ENCODE assay signal across 1 cellular context in the genomic region with DNA sequence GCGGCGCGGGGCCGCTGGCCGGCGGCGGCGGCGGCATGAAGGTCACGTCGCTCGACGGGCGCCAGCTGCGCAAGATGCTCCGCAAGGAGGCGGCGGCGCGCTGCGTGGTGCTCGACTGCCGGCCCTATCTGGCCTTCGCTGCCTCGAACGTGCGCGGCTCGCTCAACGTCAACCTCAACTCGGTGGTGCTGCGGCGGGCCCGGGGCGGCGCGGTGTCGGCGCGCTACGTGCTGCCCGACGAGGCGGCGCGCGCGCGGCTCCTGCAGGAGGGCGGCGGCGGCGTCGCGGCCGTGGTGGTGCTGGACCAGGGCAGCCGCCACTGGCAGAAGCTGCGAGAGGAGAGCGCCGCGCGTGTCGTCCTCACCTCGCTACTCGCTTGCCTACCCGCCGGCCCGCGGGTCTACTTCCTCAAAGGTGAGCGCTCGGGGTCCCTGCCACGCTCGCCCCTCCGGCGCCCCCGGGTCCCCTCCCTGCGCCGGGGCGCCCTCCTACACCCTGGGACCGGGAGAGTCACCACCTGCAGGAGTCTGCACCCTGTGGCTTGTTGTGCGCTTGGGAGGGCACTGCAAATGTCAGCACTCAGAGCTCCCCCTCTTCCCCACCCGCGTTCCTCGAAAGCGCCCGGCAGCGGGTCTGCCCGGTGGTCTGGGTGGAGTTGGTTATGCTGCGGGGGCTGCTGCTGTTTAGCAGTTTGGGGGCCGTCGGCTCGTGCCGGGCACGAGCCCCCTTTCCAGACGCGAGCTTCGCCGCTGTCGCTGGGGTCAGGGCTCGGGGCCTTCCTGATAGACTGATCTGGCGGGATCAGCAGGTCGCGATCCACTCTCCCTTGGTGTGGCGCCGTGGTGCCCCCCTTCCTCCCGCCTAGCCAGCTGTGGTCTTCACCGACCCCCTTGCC.
A peak's percentile ranks its signal among the peaks of the same experiment; 100 is the strongest.
TF ChIP-seq lines count a peak whose summit lies in the region.

No MANE protein-coding gene starts in this region.

TF ChIP-seq in GM12878, 131 proteins besides CTCF, POLR2A, EP300 and RAD21 (continued from another document):
- TF ChIP-seq BCL3 (IDR thresholded peaks at IDR 0.05; ENCODE audit: borderline replicate concordance, insufficient read depth, low read depth, low read length, poor library complexity, severe bottlenecking) = no peak
- no peak for TF ChIP-seq RBBP5 (conservative IDR thresholded peaks at IDR 0.05)
- no peak for TF ChIP-seq ZZZ3 (IDR thresholded peaks at IDR 0.05; ENCODE audit: control insufficient read depth, insufficient read length, low read depth)
- TF ChIP-seq SP1 (IDR thresholded peaks at IDR 0.05; ENCODE audit: low read depth, low read length) = no peak
- TF ChIP-seq TBL1XR1 (IDR thresholded peaks at IDR 0.05; ENCODE audit: low read depth, low read length) = no peak
- TF ChIP-seq RUNX3 (IDR thresholded peaks at IDR 0.05; ENCODE audit: low read length) = no peak
- TF ChIP-seq, protein P1, sequence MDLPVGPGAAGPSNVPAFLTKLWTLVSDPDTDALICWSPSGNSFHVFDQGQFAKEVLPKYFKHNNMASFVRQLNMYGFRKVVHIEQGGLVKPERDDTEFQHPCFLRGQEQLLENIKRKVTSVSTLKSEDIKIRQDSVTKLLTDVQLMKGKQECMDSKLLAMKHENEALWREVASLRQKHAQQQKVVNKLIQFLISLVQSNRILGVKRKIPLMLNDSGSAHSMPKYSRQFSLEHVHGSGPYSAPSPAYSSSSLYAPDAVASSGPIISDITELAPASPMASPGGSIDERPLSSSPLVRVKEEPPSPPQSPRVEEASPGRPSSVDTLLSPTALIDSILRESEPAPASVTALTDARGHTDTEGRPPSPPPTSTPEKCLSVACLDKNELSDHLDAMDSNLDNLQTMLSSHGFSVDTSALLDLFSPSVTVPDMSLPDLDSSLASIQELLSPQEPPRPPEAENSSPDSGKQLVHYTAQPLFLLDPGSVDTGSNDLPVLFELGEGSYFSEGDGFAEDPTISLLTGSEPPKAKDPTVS (IDR thresholded peaks at IDR 0.05; ENCODE audit: low read depth, low read length) = no peak
- TF ChIP-seq, protein P2, sequence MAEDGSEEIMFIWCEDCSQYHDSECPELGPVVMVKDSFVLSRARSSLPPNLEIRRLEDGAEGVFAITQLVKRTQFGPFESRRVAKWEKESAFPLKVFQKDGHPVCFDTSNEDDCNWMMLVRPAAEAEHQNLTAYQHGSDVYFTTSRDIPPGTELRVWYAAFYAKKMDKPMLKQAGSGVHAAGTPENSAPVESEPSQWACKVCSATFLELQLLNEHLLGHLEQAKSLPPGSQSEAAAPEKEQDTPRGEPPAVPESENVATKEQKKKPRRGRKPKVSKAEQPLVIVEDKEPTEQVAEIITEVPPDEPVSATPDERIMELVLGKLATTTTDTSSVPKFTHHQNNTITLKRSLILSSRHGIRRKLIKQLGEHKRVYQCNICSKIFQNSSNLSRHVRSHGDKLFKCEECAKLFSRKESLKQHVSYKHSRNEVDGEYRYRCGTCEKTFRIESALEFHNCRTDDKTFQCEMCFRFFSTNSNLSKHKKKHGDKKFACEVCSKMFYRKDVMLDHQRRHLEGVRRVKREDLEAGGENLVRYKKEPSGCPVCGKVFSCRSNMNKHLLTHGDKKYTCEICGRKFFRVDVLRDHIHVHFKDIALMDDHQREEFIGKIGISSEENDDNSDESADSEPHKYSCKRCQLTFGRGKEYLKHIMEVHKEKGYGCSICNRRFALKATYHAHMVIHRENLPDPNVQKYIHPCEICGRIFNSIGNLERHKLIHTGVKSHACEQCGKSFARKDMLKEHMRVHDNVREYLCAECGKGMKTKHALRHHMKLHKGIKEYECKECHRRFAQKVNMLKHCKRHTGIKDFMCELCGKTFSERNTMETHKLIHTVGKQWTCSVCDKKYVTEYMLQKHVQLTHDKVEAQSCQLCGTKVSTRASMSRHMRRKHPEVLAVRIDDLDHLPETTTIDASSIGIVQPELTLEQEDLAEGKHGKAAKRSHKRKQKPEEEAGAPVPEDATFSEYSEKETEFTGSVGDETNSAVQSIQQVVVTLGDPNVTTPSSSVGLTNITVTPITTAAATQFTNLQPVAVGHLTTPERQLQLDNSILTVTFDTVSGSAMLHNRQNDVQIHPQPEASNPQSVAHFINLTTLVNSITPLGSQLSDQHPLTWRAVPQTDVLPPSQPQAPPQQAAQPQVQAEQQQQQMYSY (CRISPR knock-in tag; IDR thresholded peaks at IDR 0.05) = no peak
- no peak for TF ChIP-seq ZNF24 (IDR thresholded peaks at IDR 0.05)
- TF ChIP-seq, protein P3, sequence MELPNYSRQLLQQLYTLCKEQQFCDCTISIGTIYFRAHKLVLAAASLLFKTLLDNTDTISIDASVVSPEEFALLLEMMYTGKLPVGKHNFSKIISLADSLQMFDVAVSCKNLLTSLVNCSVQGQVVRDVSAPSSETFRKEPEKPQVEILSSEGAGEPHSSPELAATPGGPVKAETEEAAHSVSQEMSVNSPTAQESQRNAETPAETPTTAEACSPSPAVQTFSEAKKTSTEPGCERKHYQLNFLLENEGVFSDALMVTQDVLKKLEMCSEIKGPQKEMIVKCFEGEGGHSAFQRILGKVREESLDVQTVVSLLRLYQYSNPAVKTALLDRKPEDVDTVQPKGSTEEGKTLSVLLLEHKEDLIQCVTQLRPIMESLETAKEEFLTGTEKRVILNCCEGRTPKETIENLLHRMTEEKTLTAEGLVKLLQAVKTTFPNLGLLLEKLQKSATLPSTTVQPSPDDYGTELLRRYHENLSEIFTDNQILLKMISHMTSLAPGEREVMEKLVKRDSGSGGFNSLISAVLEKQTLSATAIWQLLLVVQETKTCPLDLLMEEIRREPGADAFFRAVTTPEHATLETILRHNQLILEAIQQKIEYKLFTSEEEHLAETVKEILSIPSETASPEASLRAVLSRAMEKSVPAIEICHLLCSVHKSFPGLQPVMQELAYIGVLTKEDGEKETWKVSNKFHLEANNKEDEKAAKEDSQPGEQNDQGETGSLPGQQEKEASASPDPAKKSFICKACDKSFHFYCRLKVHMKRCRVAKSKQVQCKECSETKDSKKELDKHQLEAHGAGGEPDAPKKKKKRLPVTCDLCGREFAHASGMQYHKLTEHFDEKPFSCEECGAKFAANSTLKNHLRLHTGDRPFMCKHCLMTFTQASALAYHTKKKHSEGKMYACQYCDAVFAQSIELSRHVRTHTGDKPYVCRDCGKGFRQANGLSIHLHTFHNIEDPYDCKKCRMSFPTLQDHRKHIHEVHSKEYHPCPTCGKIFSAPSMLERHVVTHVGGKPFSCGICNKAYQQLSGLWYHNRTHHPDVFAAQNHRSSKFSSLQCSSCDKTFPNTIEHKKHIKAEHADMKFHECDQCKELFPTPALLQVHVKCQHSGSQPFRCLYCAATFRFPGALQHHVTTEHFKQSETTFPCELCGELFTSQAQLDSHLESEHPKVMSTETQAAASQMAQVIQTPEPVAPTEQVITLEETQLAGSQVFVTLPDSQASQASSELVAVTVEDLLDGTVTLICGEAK (IDR thresholded peaks at IDR 0.05; ENCODE audit: borderline replicate concordance) = no peak
- TF ChIP-seq HCFC1 (IDR thresholded peaks at IDR 0.05; ENCODE audit: low read length) = no peak
- TF ChIP-seq TAF1 (IDR thresholded peaks at IDR 0.05; ENCODE audit: borderline replicate concordance, low read depth, low read length) = no peak
- TF ChIP-seq POU2F2 (IDR thresholded peaks at IDR 0.05; ENCODE audit: borderline replicate concordance, low read depth, low read length) = no peak; the same call in 2 of the 3 replicates
- TF ChIP-seq ZBED1 (IDR thresholded peaks at IDR 0.05; ENCODE audit: borderline replicate concordance) = no peak
- TF ChIP-seq SMARCA5 (IDR thresholded peaks at IDR 0.05) = 0 out of 2 replicates have a peak, but pooled peaks have one; percentile 77
- peak; percentile 51; the same call in 1 of the 2 replicates for TF ChIP-seq MLLT1 (IDR thresholded peaks at IDR 0.05)
- peak; percentile 35; the same call in 1 of the 2 replicates for TF ChIP-seq POLR2AphosphoS5 (IDR thresholded peaks at IDR 0.05; ENCODE audit: low read length)
- TF ChIP-seq KLF5 (IDR thresholded peaks at IDR 0.05; ENCODE audit: partially characterized antibody) = no peak
- no peak for TF ChIP-seq EED (IDR thresholded peaks at IDR 0.05; ENCODE audit: low read depth)
- no peak for TF ChIP-seq SREBF1 (IDR thresholded peaks at IDR 0.05; ENCODE audit: low read length)
- TF ChIP-seq FOS (IDR thresholded peaks at IDR 0.05; ENCODE audit: borderline replicate concordance, extremely low read depth, insufficient read length) = no peak
- no peak for TF ChIP-seq MEF2A (IDR thresholded peaks at IDR 0.05; ENCODE audit: insufficient read depth, low read depth, low read length)
